9 cellular contexts compared by ENCODE assay signal in the genomic region with DNA sequence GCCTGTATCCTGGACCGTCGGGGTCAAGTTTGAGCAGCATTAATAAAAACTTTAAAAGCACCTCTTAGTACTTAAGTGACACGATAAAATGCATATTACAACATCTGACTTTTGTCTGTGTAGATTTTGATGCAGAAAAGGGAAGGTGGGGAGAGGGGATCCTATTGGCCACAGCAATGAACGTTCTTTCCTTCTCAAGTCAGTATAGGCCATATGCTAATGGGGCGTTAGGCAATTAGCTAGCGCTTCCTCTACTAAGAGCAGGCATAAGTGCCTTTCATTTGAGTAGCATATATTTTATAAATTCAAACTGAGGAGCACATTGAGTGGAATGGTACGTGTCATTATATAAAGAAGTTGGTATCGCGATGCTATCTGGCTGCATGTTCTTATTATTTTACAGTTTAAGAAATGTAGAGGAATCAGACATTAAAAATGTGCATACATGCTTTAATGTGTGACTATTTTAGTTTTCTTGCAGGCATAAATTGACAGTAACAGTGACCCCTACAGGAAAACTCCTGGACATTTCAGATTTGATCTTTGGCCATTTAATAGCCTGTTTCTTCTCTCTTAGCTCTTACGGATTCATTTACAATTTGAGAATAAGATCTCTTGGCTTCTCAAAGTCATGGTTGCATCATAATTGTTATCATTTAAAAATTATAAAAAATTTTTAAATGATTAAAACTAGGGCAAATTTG. TPM values are rescaled to one million over a fixed set of nuclear protein-coding genes. Genes with fewer than 3 reads are reported as not detected.
DNase-seq lines count a peak whose midpoint lies in the region; ATAC-seq, FAIRE-seq and TF ChIP-seq lines count a peak whose summit lies in the region.
"Had no signal": no experiment of that assay in that cellular context is flagged by ENCODE, and none has a peak within 500 bp of the region (broad histone marks: within the 10 kb centered on the region; RNA-seq: fewer than 3 reads in every experiment).

No MANE protein-coding gene starts in this region.

- TF ChIP-seq POLR2A in tibial nerve (IDR thresholded peaks at IDR 0.05) = no peak

- H3K79me2 ChIP-seq in ACC112 (ENCODE audit: control insufficient read depth, insufficient read depth, low read length, unreplicated experiment) = no peaks in the 10 kb centered on the region

- WGBS in tibial nerve, 2 donors = 56 to 67% methylated on average over 10 of the region's 10 CpGs

- peaks cover 28% of the 10 kb centered on the region for H3K27me3 Mint-ChIP-seq in type B pancreatic cell

- H3K4me1 ChIP-seq in ACC112 (ENCODE audit: control insufficient read depth, insufficient read depth, low read length, unreplicated experiment) (peaks cover 6% of the 10 kb centered on the region), kidney (ENCODE audit: control insufficient read depth in 1 of 2, insufficient read depth in 1 of 2, low read depth in 1 of 2, low read length in 2 of 2) (peaks cover 4 to 6% of the 10 kb centered on the region in 2 donors), tibial nerve (peaks cover 0 to 23% (median 11%) of the 10 kb centered on the region in 4 donors)

- H3K9me3 Mint-ChIP-seq in type B pancreatic cell = no peaks in the 10 kb centered on the region

- H3K4me1 Mint-ChIP-seq in type B pancreatic cell (ENCODE audit: unreplicated experiment) = peaks cover 5% of the 10 kb centered on the region

- no peak overlapping the region for H3K27ac Mint-ChIP-seq in type B pancreatic cell

- peak overlapping the region in 1 of 2 donors; percentile 53 for H3K9ac ChIP-seq in kidney (ENCODE audit: low read length in 2 of 2)

- H3K36me3 ChIP-seq in ACC112 (ENCODE audit: insufficient read depth, low read length) = no peaks in the 10 kb centered on the region
- H3K36me3 ChIP-seq in kidney (ENCODE audit: control insufficient read depth in 1 of 2, insufficient read depth in 2 of 2, low read length in 2 of 2) = no peaks in the 10 kb centered on the region
- no peaks in the 10 kb centered on the region for H3K36me3 ChIP-seq in tibial nerve

- H3K4me3 ChIP-seq in ACC112 (ENCODE audit: low read depth, low read length) (peak overlapping the region; percentile 80; the same call in 1 of the 2 replicates), kidney (ENCODE audit: low read length in 2 of 2) (peak overlapping the region; percentile 30 to 78), tibial nerve (peak overlapping the region in 2 of 4 donors; percentile 49 to 58)

- no peak overlapping the region for H3K27ac ChIP-seq in ACC112 (ENCODE audit: low read depth, low read length)
- H3K27ac ChIP-seq in kidney (ENCODE audit: low read depth in 2 of 2, low read length in 2 of 2) = peak overlapping the region; percentile 9 to 61
- peak overlapping the region in 1 of 4 donors; percentile 30 for H3K27ac ChIP-seq in tibial nerve

- DNase-seq in HuH-7 (ENCODE audit: low spot score) = peak; percentile 57
- peak; percentile 38 for DNase-seq in amniotic epithelial cell (ENCODE audit: low read depth)
- no peak for DNase-seq in kidney
- no peak for DNase-seq in type B pancreatic cell (ENCODE audit: extremely low spot score, unreplicated experiment)
- no peak for DNase-seq in tibial nerve (ENCODE audit: low spot score in 2 of 2)

- ATAC-seq in HG02870 (IDR thresholded peaks at IDR 0.05; ENCODE audit: unreplicated experiment) = no peak
- no peak for ATAC-seq in GM18858 (IDR thresholded peaks at IDR 0.05; ENCODE audit: unreplicated experiment)

- H3K27me3 ChIP-seq in ACC112 (ENCODE audit: insufficient read depth, low read length) (peaks cover 33% of the 10 kb centered on the region), tibial nerve (peaks cover 0 to 36% of the 10 kb centered on the region in 2 donors)

- intact Hi-C loops in kidney (cut with DNase I) = loop anchor here (10.0 kb wide), 1 partner anchor 194 kb away; no protein-coding TSS in a partner anchor

- TF ChIP-seq EP300 in tibial nerve (IDR thresholded peaks at IDR 0.05) = no peak

- H3K9me3 ChIP-seq in kidney (ENCODE audit: control insufficient read depth in 1 of 2, low read length in 2 of 2) (no peaks in the 10 kb centered on the region), tibial nerve (no peaks in the 10 kb centered on the region)

- TF ChIP-seq CTCF in kidney (IDR thresholded peaks at IDR 0.05; ENCODE audit: borderline replicate concordance, extremely low read depth, insufficient read depth) (peak; percentile 20), type B pancreatic cell (conservative IDR thresholded peaks at IDR 0.05) (peak; percentile 45), tibial nerve (IDR thresholded peaks at IDR 0.05) (peak in 1 of 5 experiments; percentile 11)

- peak overlapping the region; percentile 72 for H2AFZ ChIP-seq in ACC112 (ENCODE audit: low read length, unreplicated experiment)

- no peaks in the 10 kb centered on the region for H3K36me3 Mint-ChIP-seq in type B pancreatic cell

- FAIRE-seq in kidney (lab: Jason Lieb, UNC) = peak; percentile 66
- FAIRE-seq: GM18507 had no signal

- H3K4me3 Mint-ChIP-seq in type B pancreatic cell = peak overlapping the region; percentile 75

RNA-seq across cellular contexts. Expression of a gene that starts 1.1 kb away (rescaled TPM):
- total RNA-seq in kidney (10.4 TPM), type B pancreatic cell (ENCODE audit: low replicate concordance) (1.4 TPM in 1 of 2 replicates, not detected in the other), tibial nerve (1 to 10 TPM in 3 of 4 donors, under 1 TPM in 1; 0.84 to 7.1 (median 3.6) TPM)
- polyA plus RNA-seq in kidney (ENCODE audit: insufficient read depth, low read depth, low replicate concordance) = 6.5 TPM

Comparison
In these comparisons a context has a peak if more than half of its experiments do, and no peak if none do; other contexts are left out.
1. DNase-seq: peak in HuH-7 (single experiment) and amniotic epithelial cell (single experiment); none in kidney (single experiment), type B pancreatic cell (single experiment) and tibial nerve (0 of 2).